ENCODE assay signal across 10 cellular contexts in the genomic region with DNA sequence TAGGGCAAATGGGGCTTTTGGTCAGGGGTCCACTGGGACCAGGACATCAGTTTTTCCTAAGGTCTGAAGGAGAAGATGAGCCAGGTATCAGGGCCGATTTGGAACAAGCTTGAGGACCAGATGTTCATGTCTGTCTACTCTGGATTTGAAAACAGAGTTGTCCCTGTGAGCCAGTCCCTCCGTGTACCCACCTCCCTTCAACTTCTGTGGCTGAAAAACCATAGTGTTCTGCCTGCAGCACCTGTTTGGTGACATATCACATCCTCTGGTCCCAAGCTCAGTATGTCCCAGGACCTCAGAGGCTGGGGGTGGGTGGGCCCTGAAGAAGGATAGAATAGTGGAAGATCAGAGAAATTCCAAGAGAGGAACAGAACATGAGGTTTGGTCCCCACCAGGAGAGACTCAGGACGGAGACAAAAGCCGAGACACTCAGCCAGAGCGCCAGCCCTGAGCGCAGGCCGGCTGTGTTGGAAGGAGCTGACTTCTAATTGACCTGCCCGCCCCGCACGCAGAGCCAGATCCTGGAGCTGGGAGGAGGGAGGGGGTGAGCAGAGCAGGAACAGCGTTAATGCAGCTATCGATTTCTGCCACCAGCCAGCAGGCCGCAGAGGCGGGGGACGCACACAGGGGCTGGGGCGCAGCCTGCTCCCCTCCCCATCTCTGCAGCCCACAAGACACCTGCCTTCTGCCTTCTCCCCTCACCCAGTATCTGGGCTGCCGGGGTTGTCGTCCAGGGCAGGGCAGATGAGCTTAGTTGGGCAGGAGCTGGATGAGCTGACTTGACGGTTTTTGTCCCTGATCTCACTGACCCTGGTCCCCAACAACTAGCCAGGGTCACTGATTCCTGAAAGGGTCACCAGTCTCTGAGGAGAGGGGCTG. TPM values are rescaled to one million over a fixed set of nuclear protein-coding genes. Genes with fewer than 3 reads are reported as not detected.
DNase-seq lines count a peak whose midpoint lies in the region; ATAC-seq and TF ChIP-seq lines count a peak whose summit lies in the region.
"Had no signal": no experiment of that assay in that cellular context is flagged by ENCODE, and none has a peak within 500 bp of the region (broad histone marks: within the 10 kb centered on the region; RNA-seq: fewer than 3 reads in every experiment).

No MANE protein-coding gene starts in this region.

- peaks cover 0 to 66% of the 10 kb centered on the region in 2 donors for H3K4me1 ChIP-seq in right atrium auricular region

- no peaks in the 10 kb centered on the region for H3K4me1 Mint-ChIP-seq in activated naive CD4-positive, alpha-beta T cell treated with anti-CD3 and anti-CD28 coated beads for 36 hours (ENCODE audit: low read depth)

- ATAC-seq in sciatic nerve: peak; percentile 67
- ATAC-seq in HG03565 (IDR thresholded peaks at IDR 0.05; ENCODE audit: unreplicated experiment): no peak

- no peak for TF ChIP-seq CTCF in right atrium auricular region (IDR thresholded peaks at IDR 0.05)

- peak; percentile 26 for DNase-seq in DMS 273 treated with DMSO at 0.1 percent for 48 hours (lab: John Stamatoyannopoulos, UW)
- DNase-seq in SK-N-DZ (ENCODE audit: low spot score): peak; percentile 87
- no peak for DNase-seq in right atrium auricular region (ENCODE audit: low spot score)
- no peak for DNase-seq in sciatic nerve (ENCODE audit: low spot score)
- DNase-seq in NCI-H345 (lab: John Stamatoyannopoulos, UW): no peak
- DNase-seq in DMS53 treated with DMSO at 0.1 percent for 48 hours (lab: John Stamatoyannopoulos, UW; ENCODE audit: unreplicated experiment): no peak
- no peak for DNase-seq in activated naive CD4-positive, alpha-beta T cell treated with anti-CD3 and anti-CD28 coated beads for 36 hours
- DNase-seq: NK-92 treated with Interleukin-12 subunit alpha and Interleukin-12 subunit beta, amount 100 ng/mL, for 24 hours had no signal

- H3K27me3 Mint-ChIP-seq in activated naive CD4-positive, alpha-beta T cell treated with anti-CD3 and anti-CD28 coated beads for 36 hours (ENCODE audit: low read depth): no peaks in the 10 kb centered on the region
- H3K27me3 Mint-ChIP-seq: activated naive CD8-positive, alpha-beta T cell had no signal

- H3K4me3 Mint-ChIP-seq in activated naive CD4-positive, alpha-beta T cell treated with anti-CD3 and anti-CD28 coated beads for 36 hours: no peak overlapping the region
- H3K4me3 Mint-ChIP-seq: activated naive CD8-positive, alpha-beta T cell had no signal

- H3K36me3 ChIP-seq in right atrium auricular region: peaks cover 26% of the 10 kb centered on the region

- H3K9me3 ChIP-seq in right atrium auricular region: no peaks in the 10 kb centered on the region

- H3K27ac ChIP-seq in right atrium auricular region: peak overlapping the region; percentile 70 to 75

- H3K36me3 Mint-ChIP-seq in activated naive CD4-positive, alpha-beta T cell treated with anti-CD3 and anti-CD28 coated beads for 36 hours (ENCODE audit: low read depth): no peaks in the 10 kb centered on the region

- H3K9me3 Mint-ChIP-seq in activated naive CD4-positive, alpha-beta T cell treated with anti-CD3 and anti-CD28 coated beads for 36 hours: no peaks in the 10 kb centered on the region

- no peak overlapping the region for H3K27ac Mint-ChIP-seq in activated naive CD4-positive, alpha-beta T cell treated with anti-CD3 and anti-CD28 coated beads for 36 hours
- H3K27ac Mint-ChIP-seq: activated naive CD8-positive, alpha-beta T cell had no signal

- intact Hi-C loops in sciatic nerve (cut with DNase I): no loop called here
- intact Hi-C loops in activated naive CD4-positive, alpha-beta T cell treated with anti-CD3 and anti-CD28 coated beads for 36 hours (cut with micrococcal nuclease): no loop called here

- H3K4me3 ChIP-seq in right atrium auricular region: no peak overlapping the region

- CTCF ChIA-PET in activated naive CD4-positive, alpha-beta T cell treated with anti-CD3 and anti-CD28 coated beads for 36 hours (lab: Charles Lee): interaction anchor here (0.7 to 1.3 kb wide), 2 partner anchors 24 to 291 kb away, joined by 3 to 4 read pairs; no protein-coding TSS in a partner anchor

- H3K27me3 ChIP-seq in right atrium auricular region: no peaks in the 10 kb centered on the region

RNA-seq across cellular contexts. Expression of a gene that starts 29.5 kb away (rescaled TPM):
- polyA plus RNA-seq in SK-N-DZ (2014; cell fraction: cytosol; rRNA removed): 24.9 and 31.1 TPM in 2 replicates
- 15.4 and 23.8 TPM in 2 replicates for polyA plus RNA-seq in SK-N-DZ (2014; cell fraction: nucleus; rRNA removed)
- 10 to 100 TPM; 57.9 to 59.5 TPM for total RNA-seq in right atrium auricular region
- total RNA-seq in sciatic nerve: 62.7 TPM
- total RNA-seq in activated naive CD4-positive, alpha-beta T cell treated with anti-CD3 and anti-CD28 coated beads for 36 hours: 1 to 10 TPM; 1.2 to 1.7 TPM

Comparison
In these comparisons a context has a peak if more than half of its experiments do, and no peak if none do; other contexts are left out.
1. DNase-seq: peak in DMS 273 treated with DMSO at 0.1 percent for 48 hours (single experiment) and SK-N-DZ (single experiment); none in right atrium auricular region (single experiment), sciatic nerve (single experiment), NCI-H345 (single experiment), DMS53 treated with DMSO at 0.1 percent for 48 hours (single experiment) and activated naive CD4-positive, alpha-beta T cell treated with anti-CD3 and anti-CD28 coated beads for 36 hours (single experiment).
2. RNA of a gene that starts 29.5 kb away (total RNA-seq): 62.7 TPM in sciatic nerve (single experiment) and 57.9 to 59.5 TPM in right atrium auricular region; 1.2 to 1.7 TPM in activated naive CD4-positive, alpha-beta T cell treated with anti-CD3 and anti-CD28 coated beads for 36 hours; every median in the first group is over 10 times any median in the second.